In genomic region chr19:16571283-16571682, GRCh38 we compare ENCODE assay signal across 8 cellular contexts. TPM values are rescaled to one million over a fixed set of nuclear protein-coding genes. Genes with fewer than 3 reads are reported as not detected.
A peak's percentile ranks its signal among the peaks of the same experiment; 100 is the strongest.
DNase-seq lines count a peak whose midpoint lies in the region; ATAC-seq, FAIRE-seq and TF ChIP-seq lines count a peak whose summit lies in the region.

No MANE protein-coding gene starts in this region.

- ATAC-seq in lower lobe of right lung: no peak
- no peak for ATAC-seq in activated CD4-positive, CD25-positive, alpha-beta regulatory T cell treated with anti-CD3 and anti-CD28 coated beads, Interleukin-2, amount 50 U/mL, for 24 hours

- H3K4me1 ChIP-seq in lower lobe of right lung: peaks cover 59% of the 10 kb centered on the region

- in situ Hi-C loops in astrocyte of the spinal cord (cut with HindIII; ENCODE audit: low sequenced_read_pairs): no loop called here

- peak overlapping the region; percentile 88 for H3K4me3 ChIP-seq in astrocyte of the spinal cord (ENCODE audit: low read depth, low read length)
- peak overlapping the region; percentile 73 for H3K4me3 ChIP-seq in lower lobe of right lung

- TF ChIP-seq CTCF in astrocyte of the spinal cord (IDR thresholded peaks at IDR 0.05; ENCODE audit: low read depth, low read length) (no peak), lower lobe of right lung (IDR thresholded peaks at IDR 0.05) (no peak)

- intact Hi-C loops in lower lobe of right lung (cut with DNase I): no loop called here

- no peaks in the 10 kb centered on the region for H3K27me3 ChIP-seq in lower lobe of right lung (ENCODE audit: low read depth)

- H3K36me3 ChIP-seq in lower lobe of right lung: peaks cover 60% of the 10 kb centered on the region

- FAIRE-seq in frontal cortex (lab: Jason Lieb, UNC): no peak

- no peaks in the 10 kb centered on the region for H3K9me3 ChIP-seq in lower lobe of right lung

- DNase-seq in EL (peak; percentile 56), M059J (ENCODE audit: low read depth) (peak; percentile 58), astrocyte of the spinal cord (ENCODE audit: low read depth, low spot score) (peak; percentile 25), lower lobe of right lung (peak; percentile 49), frontal cortex (ENCODE audit: low spot score in 2 of 2) (no peak), NCI-H345 (lab: John Stamatoyannopoulos, UW) (no peak)
- DNase-seq in stimulated activated CD4-positive, alpha-beta T cell treated with anti-CD3 and anti-CD28 coated beads, Interleukin-1b, Interleukin-23, amount 100 ng/mL, for 48 hours: no peak

- H3K27ac ChIP-seq in lower lobe of right lung: peak overlapping the region; percentile 88

RNA-seq across cellular contexts. Expression of gene SLC35E1, which starts 0.9 kb away (rescaled TPM):
- 35.7 and 43.5 TPM in 2 replicates for total RNA-seq in M059J (2014; rRNA removed; shearing (Covaris generic))
- total RNA-seq in lower lobe of right lung (47.3 TPM), frontal cortex (22.8 TPM)

RNA-seq across cellular contexts. Expression of gene CHERP, which starts 29.0 kb away (rescaled TPM):
- total RNA-seq in M059J (2014; rRNA removed; shearing (Covaris generic)): 4.5 and 7.5 TPM in 2 replicates
- total RNA-seq in lower lobe of right lung (35.4 TPM), frontal cortex (5.3 TPM)

RNA-seq across cellular contexts. Expression of gene MED26, which starts 56.7 kb away (rescaled TPM):
- total RNA-seq in M059J (2014; rRNA removed; shearing (Covaris generic)): 4.0 and 9.2 TPM in 2 replicates
- total RNA-seq in lower lobe of right lung: 11.1 TPM
- 3.7 TPM for total RNA-seq in frontal cortex

Comparison
In these comparisons a context has a peak if more than half of its experiments do, and no peak if none do; other contexts are left out.
1. DNase-seq: peak in EL (single experiment), M059J (single experiment), astrocyte of the spinal cord (single experiment) and lower lobe of right lung (single experiment); none in stimulated activated CD4-positive, alpha-beta T cell treated with anti-CD3 and anti-CD28 coated beads, Interleukin-1b, Interleukin-23, amount 100 ng/mL, for 48 hours (single experiment), frontal cortex (0 of 2) and NCI-H345 (single experiment).